ENCODE assay signal across 8 cellular contexts in the genomic region with DNA sequence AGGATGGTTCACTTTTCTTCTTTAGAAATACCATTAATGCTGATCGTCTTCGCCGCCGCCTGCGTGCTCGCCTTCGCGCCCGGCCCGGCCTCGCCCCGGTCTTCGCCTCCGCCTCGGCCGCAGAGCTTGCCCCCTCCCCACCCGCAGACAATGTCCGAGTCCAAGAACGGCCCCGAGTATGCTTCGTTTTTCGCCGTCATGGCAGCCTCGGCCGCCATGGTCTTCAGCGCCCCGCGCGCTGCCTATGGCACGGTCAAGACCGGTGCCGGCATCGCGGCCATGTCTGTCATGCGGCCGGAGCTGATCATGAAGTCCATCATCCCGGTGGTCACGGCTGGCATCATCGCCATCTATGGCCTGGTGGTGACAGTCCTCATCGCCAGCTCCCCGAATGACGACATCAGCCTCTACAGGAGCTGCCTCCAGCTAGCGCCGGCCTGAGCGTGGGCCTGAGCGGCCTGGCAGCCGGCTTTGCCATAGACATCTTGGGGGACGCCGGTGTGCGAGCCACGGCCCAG. TPM values are rescaled to one million over a fixed set of nuclear protein-coding genes. Genes with fewer than 3 reads are reported as not detected.
DNase-seq lines count a peak whose midpoint lies in the region; ATAC-seq and TF ChIP-seq lines count a peak whose summit lies in the region.

No MANE protein-coding gene starts in this region.

- no peaks in the 10 kb centered on the region for H3K36me3 Mint-ChIP-seq in CD8-positive, alpha-beta T cell
- no peaks in the 10 kb centered on the region for H3K36me3 Mint-ChIP-seq in IgD-negative memory B cell
- H3K36me3 Mint-ChIP-seq in type B pancreatic cell, result no peaks in the 10 kb centered on the region

- no peaks in the 10 kb centered on the region for H3K27me3 ChIP-seq in CD8-positive, alpha-beta T cell (ENCODE audit: insufficient read depth, low read length)
- no peaks in the 10 kb centered on the region for H3K27me3 ChIP-seq in tibial artery

- H3K27ac ChIP-seq in CD8-positive, alpha-beta T cell (ENCODE audit: low read depth, low read length), result peak overlapping the region; percentile 75
- H3K27ac ChIP-seq in caudate nucleus (ENCODE audit: low read depth, low read length) (peak overlapping the region; percentile 72), tibial artery (peak overlapping the region; percentile 67 to 76)

- H3K9me3 Mint-ChIP-seq in CD8-positive, alpha-beta T cell, result no peaks in the 10 kb centered on the region
- no peaks in the 10 kb centered on the region for H3K9me3 Mint-ChIP-seq in IgD-negative memory B cell
- H3K9me3 Mint-ChIP-seq in type B pancreatic cell, result no peaks in the 10 kb centered on the region

- POLR2A ChIA-PET in CD8-positive, alpha-beta T cell (lab: Charles Lee), result interaction anchor here (1.1 to 4.4 kb wide), 9 partner anchors 10 to 152 kb away, joined by 3 to 58 read pairs (median 11); partner anchors contain the start of genes BICRAL, RPL7L1 and TBCC

- peak in 2 of 7 experiments; percentile 11 to 59 for DNase-seq in CD8-positive, alpha-beta T cell
- DNase-seq in caudate nucleus (lab: John Stamatoyannopoulos, UW) (peak in 24 of 61 donors; percentile 4 to 56 (median 23)), midbrain (lab: John Stamatoyannopoulos, UW) (peak; percentile 44), tibial artery (no peak), type B pancreatic cell (ENCODE audit: extremely low spot score, unreplicated experiment) (no peak), NOMO-1 treated with DMSO at 0.1 percent for 48 hours (lab: John Stamatoyannopoulos, UW; ENCODE audit: unreplicated experiment) (no peak)

- no peak for TF ChIP-seq CTCF in CD8-positive, alpha-beta T cell (IDR thresholded peaks at IDR 0.05)
- TF ChIP-seq CTCF in tibial artery (IDR thresholded peaks at IDR 0.05), result no peak
- no peak for TF ChIP-seq CTCF in type B pancreatic cell (conservative IDR thresholded peaks at IDR 0.05)

- no peaks in the 10 kb centered on the region for H3K27me3 Mint-ChIP-seq in CD8-positive, alpha-beta T cell (ENCODE audit: low read depth)
- no peaks in the 10 kb centered on the region for H3K27me3 Mint-ChIP-seq in IgD-negative memory B cell
- H3K27me3 Mint-ChIP-seq in type B pancreatic cell, result no peaks in the 10 kb centered on the region

- peaks cover 13% of the 10 kb centered on the region for H3K4me1 ChIP-seq in CD8-positive, alpha-beta T cell (ENCODE audit: insufficient read depth, low read length)
- peaks cover 0 to 15% (median 5%) of the 10 kb centered on the region in 4 donors for H3K4me1 ChIP-seq in tibial artery

- H3K36me3 ChIP-seq in CD8-positive, alpha-beta T cell (ENCODE audit: insufficient read depth, low read length), result no peaks in the 10 kb centered on the region
- H3K36me3 ChIP-seq in tibial artery, result no peaks in the 10 kb centered on the region

- peak overlapping the region; percentile 97 for H3K27ac Mint-ChIP-seq in CD8-positive, alpha-beta T cell
- H3K27ac Mint-ChIP-seq in IgD-negative memory B cell (peak overlapping the region; percentile 21 to 93 (median 90)), type B pancreatic cell (no peak overlapping the region)

- peak overlapping the region; percentile 88 for H3K4me3 Mint-ChIP-seq in CD8-positive, alpha-beta T cell
- peak overlapping the region; percentile 78 to 95 (median 90) for H3K4me3 Mint-ChIP-seq in IgD-negative memory B cell
- no peak overlapping the region for H3K4me3 Mint-ChIP-seq in type B pancreatic cell

- no peak for ATAC-seq in CD8-positive, alpha-beta T cell
- no peak for ATAC-seq in HG03432 (IDR thresholded peaks at IDR 0.05; ENCODE audit: unreplicated experiment)

- H3K4me3 ChIP-seq in CD8-positive, alpha-beta T cell (ENCODE audit: low read depth, low read length), result peak overlapping the region; percentile 54
- H3K4me3 ChIP-seq in tibial artery, result peak overlapping the region; percentile 52 to 71

- CTCF ChIA-PET in CD8-positive, alpha-beta T cell (lab: Charles Lee), result interaction anchor here (0.8 to 8.1 kb wide), 20 partner anchors 9 to 165 kb away, joined by 3 to 76 read pairs (median 6); partner anchors contain the start of genes RPL7L1 and TBCC

- H3K9me3 ChIP-seq in CD8-positive, alpha-beta T cell (ENCODE audit: low read length), result no peaks in the 10 kb centered on the region
- no peaks in the 10 kb centered on the region for H3K9me3 ChIP-seq in tibial artery

- peaks cover 17% of the 10 kb centered on the region for H3K4me1 Mint-ChIP-seq in CD8-positive, alpha-beta T cell (ENCODE audit: low read depth)
- H3K4me1 Mint-ChIP-seq in IgD-negative memory B cell (peaks cover 10 to 13% (median 13%) of the 10 kb centered on the region in 3 donors), type B pancreatic cell (ENCODE audit: unreplicated experiment) (peaks cover 7% of the 10 kb centered on the region)

- intact Hi-C loops in CD8-positive, alpha-beta T cell (cut with DNase I, micrococcal nuclease), result loop anchor here (2.0 to 10.0 kb wide), 7 partner anchors 20 to 1400 kb away; partner anchors contain the start of genes MRPL14 (in 1 of the 2), RPL7L1 (in 1 of the 2), TBCC (in 1 of the 2) and TMEM63B (in 1 of the 2)
- intact Hi-C loops in tibial artery (cut with DNase I; ENCODE audit: low total_unique reads), result loop anchor here (5.0 kb wide), 2 partner anchors 65 to 150 kb away; partner anchors contain the start of gene RPL7L1

RNA-seq across cellular contexts. Expression of gene PRPH2, which starts 4.7 kb away (rescaled TPM):
- not detected for total RNA-seq in CD8-positive, alpha-beta T cell
- not detected for polyA plus RNA-seq in IgD-negative memory B cell
- total RNA-seq in type B pancreatic cell (ENCODE audit: low replicate concordance), result not detected in 2 replicates

RNA-seq across cellular contexts. Expression of gene TBCC, which starts 18.8 kb away (rescaled TPM):
- total RNA-seq in CD8-positive, alpha-beta T cell, result 10 to 100 TPM; 70.5 to 74.1 TPM
- 67.2 TPM for polyA plus RNA-seq in IgD-negative memory B cell
- 29.3 and 34.8 TPM in 2 replicates for total RNA-seq in type B pancreatic cell (ENCODE audit: low replicate concordance)

RNA-seq across cellular contexts. Expression of gene BICRAL, which starts 54.7 kb away (rescaled TPM):
- total RNA-seq in CD8-positive, alpha-beta T cell, result 10 to 100 TPM; 14.4 to 14.8 TPM
- polyA plus RNA-seq in IgD-negative memory B cell, result 4.7 TPM
- total RNA-seq in type B pancreatic cell (ENCODE audit: low replicate concordance), result 9.1 and 9.3 TPM in 2 replicates
